Comparison of ENCODE assay signal across 7 cellular contexts in genomic region chr18:809228-809627, GRCh38. TPM values are rescaled to one million over a fixed set of nuclear protein-coding genes. Genes with fewer than 3 reads are reported as not detected.
DNase-seq lines count a peak whose midpoint lies in the region; ATAC-seq, FAIRE-seq and TF ChIP-seq lines count a peak whose summit lies in the region.
"Not testable (repeated sequence)": the region's sequence is repeated elsewhere in the genome, so short reads cannot be mapped to it uniquely, and the experiment has no call there.

No MANE protein-coding gene starts in this region.

- not testable (repeated sequence) for H3K36me3 ChIP-seq in HepG2 (replicated peaks in 1 of 2; ENCODE audit: control insufficient read depth in 1 of 2, insufficient read depth in 2 of 2, low read length in 2 of 2)

- not testable (repeated sequence) for H3K9me3 ChIP-seq in HepG2 (ENCODE audit: low read length)

- not testable (repeated sequence) for H3K9me3 Mint-ChIP-seq in T-helper 1 cell treated with Interleukin-12 subunit alpha and Interleukin-12 subunit beta and Interleukin-4 antibody, amounts not matched to agents 30 μg/mL and 1 μg/mL, for 36 hours; activated T-cell treated with anti-CD3 and anti-CD28 coated beads, Interleukin-2, amount 50 U/mL, for 4 hours; activated naive CD8-positive, alpha-beta T cell treated with anti-CD3 and anti-CD28 coated beads for 36 hours; central memory CD8-positive, alpha-beta T cell; neural crest cell

- CTCF ChIA-PET in HepG2 (lab: Yijun Ruan, JAX; ENCODE audit: low intra/inter-chr PET ratio, low total read pairs) = not testable (repeated sequence)

- TF ChIP-seq EP300 in HepG2 (IDR thresholded peaks at IDR 0.05; ENCODE audit: low read depth in 2 of 2, low read length in 2 of 2); HepG2 (CRISPR knock-in tag; IDR thresholded peaks at IDR 0.05; ENCODE audit: borderline replicate concordance): not testable (repeated sequence)

- TF ChIP-seq RAD21 in HepG2 (CRISPR knock-in tag; IDR thresholded peaks at IDR 0.05) = not testable (repeated sequence)

- ATAC-seq in activated T-cell treated with anti-CD3 and anti-CD28 coated beads, Interleukin-2, amount 50 U/mL, for 4 hours; central memory CD8-positive, alpha-beta T cell (replicated peaks; ENCODE audit: extremely low read depth, poor library complexity, severe bottlenecking); HepG2: not testable (repeated sequence)

- not testable (repeated sequence) for H3K9ac ChIP-seq in HepG2 (ENCODE audit: insufficient read depth, low read depth, low read length)

- in situ Hi-C loops in HepG2 (cut with HindIII; ENCODE audit: extremely low pct_ligation_motif_present, low pct_unique_long_range_greater_than_20kb) = not testable (repeated sequence)

- WGBS in HepG2 (ENCODE audit: low lambda C conversion rate) = 88% methylated on average over 11 of the region's 11 CpGs

- peaks cover 24% of the 10 kb centered on the region for H4K20me1 ChIP-seq in HepG2 (ENCODE audit: insufficient read depth, low read length)

- POLR2A ChIA-PET in HepG2 (lab: Yijun Ruan, JAX) = not testable (repeated sequence)

- BruUV-seq in HepG2 (replicated peaks; lab: Mats Ljungman, UMichigan) = not testable (repeated sequence)

- H3K4me3 ChIP-seq in GM08714 (ENCODE audit: low read length) (peak overlapping the region; percentile 35), HepG2 (replicated peaks in 1 of 3; ENCODE audit: insufficient read depth in 1 of 3, low read depth in 2 of 3, low read length in 3 of 3) (peak overlapping the region in 2 of 3 experiments; percentile 99; a peak in 2 of 6 replicates)

- peaks cover 76% of the 10 kb centered on the region for H3K79me2 ChIP-seq in HepG2 (ENCODE audit: insufficient read depth, low read length)

- not testable (repeated sequence) for H3K27ac Mint-ChIP-seq in T-helper 1 cell treated with Interleukin-12 subunit alpha and Interleukin-12 subunit beta and Interleukin-4 antibody, amounts not matched to agents 30 μg/mL and 1 μg/mL, for 36 hours; neural crest cell (ENCODE audit: unreplicated experiment)
- peak overlapping the region; percentile 98 for H3K27ac Mint-ChIP-seq in activated naive CD8-positive, alpha-beta T cell treated with anti-CD3 and anti-CD28 coated beads for 36 hours
- H3K27ac Mint-ChIP-seq in central memory CD8-positive, alpha-beta T cell (ENCODE audit: low read depth) = peak overlapping the region; percentile 93

- FAIRE-seq in HepG2 (lab: Jason Lieb, UNC) = not testable (repeated sequence)

- not testable (repeated sequence) for TF ChIP-seq POLR2A in HepG2 (IDR thresholded peaks at IDR 0.05; ENCODE audit: insufficient read depth in 1 of 2, low read depth in 2 of 2, low read length in 2 of 2)

- not testable (repeated sequence) for H3K27me3 ChIP-seq in HepG2 (ENCODE audit: control insufficient read depth in 1 of 2, insufficient read depth in 2 of 2, low read length in 2 of 2)

- not testable (repeated sequence) for TF ChIP-seq CTCF in HepG2 (CRISPR knock-in tag; IDR thresholded peaks at IDR 0.05); neural crest cell (conservative IDR thresholded peaks at IDR 0.05)

- peak overlapping the region; percentile 89 for H3K27ac ChIP-seq in HepG2 (ENCODE audit: extremely low read length, insufficient read depth, low read length)

- peak overlapping the region; percentile 96 for H3K4me2 ChIP-seq in HepG2 (ENCODE audit: low read depth, low read length)

- H3K4me3 Mint-ChIP-seq in T-helper 1 cell treated with Interleukin-12 subunit alpha and Interleukin-12 subunit beta and Interleukin-4 antibody, amounts not matched to agents 30 μg/mL and 1 μg/mL, for 36 hours = peak overlapping the region; percentile 95
- H3K4me3 Mint-ChIP-seq in activated T-cell treated with anti-CD3 and anti-CD28 coated beads, Interleukin-2, amount 50 U/mL, for 4 hours = peak overlapping the region; percentile 93
- peak overlapping the region; percentile 95 for H3K4me3 Mint-ChIP-seq in activated naive CD8-positive, alpha-beta T cell treated with anti-CD3 and anti-CD28 coated beads for 36 hours
- H3K4me3 Mint-ChIP-seq in central memory CD8-positive, alpha-beta T cell = peak overlapping the region; percentile 94
- peak overlapping the region; percentile 97 for H3K4me3 Mint-ChIP-seq in neural crest cell

- H3K36me3 Mint-ChIP-seq in T-helper 1 cell treated with Interleukin-12 subunit alpha and Interleukin-12 subunit beta and Interleukin-4 antibody, amounts not matched to agents 30 μg/mL and 1 μg/mL, for 36 hours (ENCODE audit: low read depth); activated T-cell treated with anti-CD3 and anti-CD28 coated beads, Interleukin-2, amount 50 U/mL, for 4 hours (ENCODE audit: insufficient read depth); neural crest cell (ENCODE audit: low read depth): not testable (repeated sequence)
- H3K36me3 Mint-ChIP-seq in activated naive CD8-positive, alpha-beta T cell treated with anti-CD3 and anti-CD28 coated beads for 36 hours = peaks cover 32% of the 10 kb centered on the region
- H3K36me3 Mint-ChIP-seq in central memory CD8-positive, alpha-beta T cell (ENCODE audit: insufficient read depth) = peaks cover 13% of the 10 kb centered on the region

- DNase-seq in activated T-cell treated with anti-CD3 and anti-CD28 coated beads, Interleukin-2, amount 50 U/mL, for 4 hours; activated naive CD8-positive, alpha-beta T cell treated with anti-CD3 and anti-CD28 coated beads for 36 hours; central memory CD8-positive, alpha-beta T cell (ENCODE audit: low spot score in 2 of 2); HepG2 (ENCODE audit: low spot score); neural crest cell (ENCODE audit: low read depth, low spot score): not testable (repeated sequence)

- H3K4me1 ChIP-seq in HepG2 (ENCODE audit: insufficient read depth, low read length) = peaks cover 59% of the 10 kb centered on the region

- H3K27me3 Mint-ChIP-seq in T-helper 1 cell treated with Interleukin-12 subunit alpha and Interleukin-12 subunit beta and Interleukin-4 antibody, amounts not matched to agents 30 μg/mL and 1 μg/mL, for 36 hours (ENCODE audit: low read depth); activated T-cell treated with anti-CD3 and anti-CD28 coated beads, Interleukin-2, amount 50 U/mL, for 4 hours (ENCODE audit: low read depth); activated naive CD8-positive, alpha-beta T cell treated with anti-CD3 and anti-CD28 coated beads for 36 hours; central memory CD8-positive, alpha-beta T cell; neural crest cell (ENCODE audit: low read depth): not testable (repeated sequence)

- peaks cover 63% of the 10 kb centered on the region for H3K4me1 Mint-ChIP-seq in T-helper 1 cell treated with Interleukin-12 subunit alpha and Interleukin-12 subunit beta and Interleukin-4 antibody, amounts not matched to agents 30 μg/mL and 1 μg/mL, for 36 hours (ENCODE audit: low read depth)
- peaks cover 69% of the 10 kb centered on the region for H3K4me1 Mint-ChIP-seq in activated T-cell treated with anti-CD3 and anti-CD28 coated beads, Interleukin-2, amount 50 U/mL, for 4 hours (ENCODE audit: low read depth)
- H3K4me1 Mint-ChIP-seq in activated naive CD8-positive, alpha-beta T cell treated with anti-CD3 and anti-CD28 coated beads for 36 hours = peaks cover 62% of the 10 kb centered on the region
- peaks cover 73% of the 10 kb centered on the region for H3K4me1 Mint-ChIP-seq in central memory CD8-positive, alpha-beta T cell
- peaks cover 50% of the 10 kb centered on the region for H3K4me1 Mint-ChIP-seq in neural crest cell

- not testable (repeated sequence) for H2AFZ ChIP-seq in HepG2 (ENCODE audit: low read length)

- intact Hi-C loops in HepG2 (cut with micrococcal nuclease; ENCODE audit: unreplicated experiment) = not testable (repeated sequence)

TF ChIP-seq in HepG2, 621 proteins besides CTCF, POLR2A, EP300 and RAD21:
- TF ChIP-seq ZNF460 (CRISPR knock-in tag; IDR thresholded peaks at IDR 0.05; ENCODE audit: borderline replicate concordance) = 0 out of 2 replicates have a peak, but pooled peaks have one; percentile 39
TF ChIP-seq in HepG2: peak in this region for 1; not testable (repeated sequence) for 620.

RNA-seq across cellular contexts. Expression of gene YES1, which starts 2.8 kb away (rescaled TPM):
- total RNA-seq in activated T-cell treated with anti-CD3 and anti-CD28 coated beads, Interleukin-2, amount 50 U/mL, for 4 hours = 10 to 100 TPM in 1 of 3 donors, 1 to 10 TPM in 2; 7.9 to 11.3 (median 8.1) TPM
- 10 to 100 TPM; 29.0 to 32.2 TPM for total RNA-seq in activated naive CD8-positive, alpha-beta T cell treated with anti-CD3 and anti-CD28 coated beads for 36 hours
- total RNA-seq in HepG2 (2016; rRNA removed; fragmentation: Illumina TruSeq; extraction: Trizol) (70.8 and 105 TPM in 2 replicates), neural crest cell (54.7 and 58.7 TPM in 2 replicates)
- 15.8 and 18.2 TPM in 2 replicates for total RNA-seq in HepG2 (2016; cell fraction: cytosol; rRNA removed; fragmentation: Illumina TruSeq; extraction: Trizol; ENCODE audit: low read depth)
- 69.2 and 96.9 TPM in 2 replicates for total RNA-seq in HepG2 (2016; cell fraction: insoluble cytoplasmic fraction; rRNA removed; fragmentation: Illumina TruSeq; extraction: Trizol)
- total RNA-seq in HepG2 (2016; cell fraction: membrane; rRNA removed; fragmentation: Illumina TruSeq; extraction: Trizol) = 80.5 and 89.8 TPM in 2 replicates
- total RNA-seq in HepG2 (2016; cell fraction: nucleus; rRNA removed; fragmentation: Illumina TruSeq; extraction: Trizol) = 32.4 and 40.0 TPM in 2 replicates
- polyA plus RNA-seq in HepG2 (2011; rRNA removed) = 13.6 and 17.2 TPM in 2 replicates
- 20.0 and 23.3 TPM in 2 replicates for polyA plus RNA-seq in HepG2 (2011; cell fraction: cytosol; rRNA removed)
- polyA plus RNA-seq in HepG2 (2011; cell fraction: nucleus; rRNA removed) = 12.0 and 12.1 TPM in 2 replicates
- polyA plus RNA-seq in HepG2 (2012) = 38.9 and 45.8 TPM in 2 replicates
- 10.0 and 10.4 TPM in 2 replicates for polyA plus RNA-seq in HepG2 (2016; cell fraction: cytosol; fragmentation: Illumina TruSeq; extraction: Trizol; ENCODE audit: low read depth)
- polyA plus RNA-seq in HepG2 (2016; cell fraction: insoluble cytoplasmic fraction; fragmentation: Illumina TruSeq; extraction: Trizol; ENCODE audit: low read depth) = 69.0 and 76.0 TPM in 2 replicates
- polyA plus RNA-seq in HepG2 (2016; cell fraction: membrane; fragmentation: Illumina TruSeq; extraction: Trizol; ENCODE audit: low read depth) = 33.4 and 35.7 TPM in 2 replicates
- 27.3 and 29.1 TPM in 2 replicates for polyA plus RNA-seq in HepG2 (2016; cell fraction: nucleus; fragmentation: Illumina TruSeq; extraction: Trizol; ENCODE audit: insufficient read depth, low read depth)
- polyA minus RNA-seq in HepG2 (2011; rRNA and poly(A)+ RNA removed; ENCODE audit: low replicate concordance) = 35.4 and 58.6 TPM in 2 replicates
- 29.1 and 33.4 TPM in 2 replicates for polyA minus RNA-seq in HepG2 (2011; cell fraction: cytosol; rRNA and poly(A)+ RNA removed)
- 16.5 and 22.1 TPM in 2 replicates for polyA minus RNA-seq in HepG2 (2011; cell fraction: nucleus; rRNA and poly(A)+ RNA removed)
